14 cellular contexts compared by ENCODE assay signal in genomic region chr11:19087658-19088057, GRCh38. TPM values are rescaled to one million over a fixed set of nuclear protein-coding genes. Genes with fewer than 3 reads are reported as not detected.
DNase-seq lines count a peak whose midpoint lies in the region; FAIRE-seq and TF ChIP-seq lines count a peak whose summit lies in the region.
"Had no signal": no experiment of that assay in that cellular context is flagged by ENCODE, and none has a peak within 500 bp of the region (broad histone marks: within the 10 kb centered on the region; RNA-seq: fewer than 3 reads in every experiment).

No MANE protein-coding gene starts in this region.

- peak overlapping the region; percentile 85 for H3K27ac Mint-ChIP-seq in HFFc6
- no peak overlapping the region for H3K27ac Mint-ChIP-seq in osteocyte (ENCODE audit: unreplicated experiment)
- H3K27ac Mint-ChIP-seq in type B pancreatic cell, result no peak overlapping the region

- in situ Hi-C loops in astrocyte of the spinal cord (cut with HindIII; ENCODE audit: low sequenced_read_pairs), result no loop called here

- no peak for TF ChIP-seq CTCF in AG04449 (IDR thresholded peaks at IDR 0.05; ENCODE audit: insufficient read depth, low read length, missing control alignments)
- no peak for TF ChIP-seq CTCF in HFFc6 (IDR thresholded peaks at IDR 0.05)
- no peak for TF ChIP-seq CTCF in astrocyte of the spinal cord (IDR thresholded peaks at IDR 0.05; ENCODE audit: low read depth, low read length)
- TF ChIP-seq CTCF in osteocyte (IDR thresholded peaks at IDR 0.05), result no peak
- no peak for TF ChIP-seq CTCF in type B pancreatic cell (conservative IDR thresholded peaks at IDR 0.05)

- H3K9me3 Mint-ChIP-seq in HFFc6 (peaks cover 3% of the 10 kb centered on the region; the same call in 1 of the 2 replicates), osteocyte (ENCODE audit: unreplicated experiment) (no peaks in the 10 kb centered on the region), type B pancreatic cell (peaks cover 7% of the 10 kb centered on the region)

- CTCF ChIA-PET in AG04449 (lab: Yijun Ruan, JAX), result interaction anchor here (1.1 to 3.6 kb wide), 3 partner anchors 8 to 15 kb away, joined by 3 to 23 read pairs (median 21); no protein-coding TSS in a partner anchor

- DNase-seq in AG04449 (ENCODE audit: low read depth, low spot score), result peak; percentile 46
- peak; percentile 89 for DNase-seq in HFFc6
- DNase-seq in astrocyte of the spinal cord (ENCODE audit: low read depth, low spot score), result peak; percentile 91
- DNase-seq in fibroblast of the conjunctiva (ENCODE audit: low read depth), result peak; percentile 29
- DNase-seq in stimulated activated CD4-positive, alpha-beta T cell treated with anti-CD3 and anti-CD28 coated beads, Interleukin-4, amount 100 ng/mL, for 1 hour, result no peak
- DNase-seq in osteocyte (ENCODE audit: extremely low spot score, unreplicated experiment), result no peak
- DNase-seq in type B pancreatic cell (ENCODE audit: extremely low spot score, unreplicated experiment), result no peak
- DNase-seq in GM19239 (ENCODE audit: insufficient read length, low spot score), result no peak
- DNase-seq: activated gamma-delta T cell, DMS 273 treated with DMSO at 0.1 percent for 48 hours, erythroblast, NCI-H1092 had no signal

- H3K27me3 Mint-ChIP-seq in HFFc6 (ENCODE audit: insufficient read depth), result peaks cover 3% of the 10 kb centered on the region
- peaks cover 17% of the 10 kb centered on the region for H3K27me3 Mint-ChIP-seq in osteocyte (ENCODE audit: unreplicated experiment)
- H3K27me3 Mint-ChIP-seq in type B pancreatic cell, result peaks cover 10% of the 10 kb centered on the region

- no peak overlapping the region for H3K4me3 ChIP-seq in AG04449 (ENCODE audit: low read depth, low read length)
- no peak overlapping the region for H3K4me3 ChIP-seq in astrocyte of the spinal cord (ENCODE audit: low read depth, low read length)
- H3K4me3 ChIP-seq: cardiac muscle cell, SJSA1 had no signal

- H3K36me3 Mint-ChIP-seq in HFFc6 (ENCODE audit: low read depth) (peaks cover 10% of the 10 kb centered on the region; the same call in 1 of the 2 replicates), osteocyte (ENCODE audit: unreplicated experiment) (no peaks in the 10 kb centered on the region), type B pancreatic cell (no peaks in the 10 kb centered on the region)

- POLR2A ChIA-PET in AG04449 (lab: Yijun Ruan, JAX), result no interaction called here

- no peak for FAIRE-seq in GM19239 (lab: Jason Lieb, UNC)

- H3K4me1 Mint-ChIP-seq in HFFc6 (ENCODE audit: low read depth) (peaks cover 71% of the 10 kb centered on the region), osteocyte (ENCODE audit: unreplicated experiment) (no peaks in the 10 kb centered on the region), type B pancreatic cell (ENCODE audit: unreplicated experiment) (no peaks in the 10 kb centered on the region)

- peak overlapping the region; percentile 34; the same call in 1 of the 2 replicates for H3K4me3 Mint-ChIP-seq in HFFc6
- H3K4me3 Mint-ChIP-seq in osteocyte (ENCODE audit: unreplicated experiment), result no peak overlapping the region
- no peak overlapping the region for H3K4me3 Mint-ChIP-seq in type B pancreatic cell

RNA-seq across cellular contexts. Expression of gene MRGPRX2, which starts 27.1 kb away (rescaled TPM):
- not detected for total RNA-seq in HFFc6 (2021; fragmentation: NEBNext Ultra II Directional; extraction: Animal tissue kit (Norgen Biotek cat#: 25700))
- total RNA-seq in osteocyte (not detected in 2 replicates), type B pancreatic cell (ENCODE audit: low replicate concordance) (not detected in 2 replicates)
- total RNA-seq: cardiac muscle cell, SJSA1 had no signal

RNA-seq across cellular contexts. Expression of gene ZDHHC13, which starts 29.3 kb away (rescaled TPM):
- total RNA-seq in HFFc6 (2021; fragmentation: NEBNext Ultra II Directional; extraction: Animal tissue kit (Norgen Biotek cat#: 25700)), result 10 to 100 TPM in 5 of 6 experiments, 1 to 10 TPM in 1; 9.9 to 15.7 (median 11.2) TPM
- total RNA-seq in osteocyte, result 11.6 and 13.3 TPM in 2 replicates
- total RNA-seq in type B pancreatic cell (ENCODE audit: low replicate concordance), result 18.2 and 19.0 TPM in 2 replicates

Comparison
In these comparisons a context has a peak if more than half of its experiments do, and no peak if none do; other contexts are left out.
1. DNase-seq: peak in AG04449 (single experiment), HFFc6 (single experiment), astrocyte of the spinal cord (single experiment) and fibroblast of the conjunctiva (single experiment); none in stimulated activated CD4-positive, alpha-beta T cell treated with anti-CD3 and anti-CD28 coated beads, Interleukin-4, amount 100 ng/mL, for 1 hour (single experiment), osteocyte (single experiment), type B pancreatic cell (single experiment) and GM19239 (single experiment).